Comparison of ENCODE assay signal across 10 cellular contexts in genomic region chr17:38864636-38865398, GRCh38. TPM values are rescaled to one million over a fixed set of nuclear protein-coding genes. Genes with fewer than 3 reads are reported as not detected.
DNase-seq lines count a peak whose midpoint lies in the region; TF ChIP-seq lines count a peak whose summit lies in the region.
"Had no signal": no experiment of that assay in that cellular context is flagged by ENCODE, and none has a peak within 500 bp of the region (broad histone marks: within the 10 kb centered on the region; RNA-seq: fewer than 3 reads in every experiment).

No MANE protein-coding gene starts in this region.

- H3K27ac ChIP-seq in transverse colon (no peak overlapping the region), caudate nucleus (ENCODE audit: low read depth, low read length) (no peak overlapping the region)

- TF ChIP-seq EP300 in transverse colon (IDR thresholded peaks at IDR 0.05; ENCODE audit: low read depth): no peak

- no peaks in the 10 kb centered on the region for H3K9me3 ChIP-seq in transverse colon

- TF ChIP-seq CTCF in AG04449 (IDR thresholded peaks at IDR 0.05; ENCODE audit: insufficient read depth, low read length, missing control alignments): peak; percentile 42
- TF ChIP-seq CTCF in fibroblast of the aortic adventitia (IDR thresholded peaks at IDR 0.05; ENCODE audit: insufficient read depth, low read length): peak; percentile 46
- peak in 2 of 5 experiments; percentile 19 to 20 for TF ChIP-seq CTCF in transverse colon (IDR thresholded peaks at IDR 0.05)

- TF ChIP-seq POLR2A in transverse colon (IDR thresholded peaks at IDR 0.05): no peak

- H3K4me1 ChIP-seq in transverse colon: peaks cover 6 to 17% (median 9%) of the 10 kb centered on the region in 4 donors

- H3K4me3 ChIP-seq in AG04449 (ENCODE audit: low read depth, low read length): no peak overlapping the region
- no peak overlapping the region for H3K4me3 ChIP-seq in fibroblast of the aortic adventitia (ENCODE audit: low read depth, low read length)
- H3K4me3 ChIP-seq in transverse colon: no peak overlapping the region

- CTCF ChIA-PET in AG04449 (lab: Yijun Ruan, JAX): interaction anchor here (1.0 to 3.0 kb wide), 3 partner anchors 10 to 250 kb away, joined by 3 to 16 read pairs (median 4); partner anchors contain the start of gene RPL23

- 59 to 64% methylated on average over 10 to 11 of the region's 11 CpGs for WGBS in transverse colon (ENCODE audit: low coverage in 1 of 2), 2 donors

- DNase-seq in AG04449 (ENCODE audit: low read depth, low spot score) (no peak), HCEC 1CT (peak; percentile 60), SK-N-DZ (ENCODE audit: low spot score) (peak; percentile 66), fibroblast of the aortic adventitia (ENCODE audit: low read depth) (no peak), transverse colon (no peak), caudate nucleus (lab: John Stamatoyannopoulos, UW) (no peak), COR-L47 (lab: John Stamatoyannopoulos, UW) (no peak), DMS114 treated with DMSO at 0.1 percent for 48 hours (lab: John Stamatoyannopoulos, UW; ENCODE audit: unreplicated experiment) (no peak)
- DNase-seq: hippocampal formation, T-helper 9 cell had no signal

- intact Hi-C loops in transverse colon (cut with DNase I; ENCODE audit: low total_unique reads): no loop called here

- H3K27me3 ChIP-seq in transverse colon: no peaks in the 10 kb centered on the region

- POLR2A ChIA-PET in AG04449 (lab: Yijun Ruan, JAX): no interaction called here

- H3K36me3 ChIP-seq in transverse colon: no peaks in the 10 kb centered on the region

- in situ Hi-C loops in transverse colon (cut with MboI; ENCODE audit: low pct_ligation_motif_present in 1 of 4, low pct_unique_long_range_greater_than_20kb in 1 of 4, low sequenced_read_pairs in 3 of 4): loop anchor here in 1 of 4 donors (25.0 kb wide), 1 partner anchor 297 kb away; the partner anchor contains the start of genes ARL5C and PLXDC1

RNA-seq across cellular contexts. Expression of gene LASP1, which starts 5.0 kb away (rescaled TPM):
- 33.0 and 37.4 TPM in 2 replicates for polyA plus RNA-seq in SK-N-DZ (2014; cell fraction: cytosol; rRNA removed)
- 15.7 and 18.3 TPM in 2 replicates for polyA plus RNA-seq in SK-N-DZ (2014; cell fraction: nucleus; rRNA removed)
- total RNA-seq in fibroblast of the aortic adventitia (ENCODE audit: low replicate concordance) (65.6 and 174 TPM in 2 replicates), transverse colon (100 to 1,000 TPM; 117 to 553 (median 307) TPM)

RNA-seq across cellular contexts. Expression of gene RPL23, which starts 11.3 kb away (rescaled TPM):
- 2,846 and 2,901 TPM in 2 replicates for polyA plus RNA-seq in SK-N-DZ (2014; cell fraction: cytosol; rRNA removed)
- polyA plus RNA-seq in SK-N-DZ (2014; cell fraction: nucleus; rRNA removed): 2,361 and 2,387 TPM in 2 replicates
- total RNA-seq in fibroblast of the aortic adventitia (ENCODE audit: low replicate concordance) (638 and 2,401 TPM in 2 replicates), transverse colon (1,000 to 10,000 TPM in 1 of 4 donors, 100 to 1,000 TPM in 3; 386 to 1,109 (median 710) TPM)

RNA-seq across cellular contexts. Expression of gene CWC25, which starts 39.7 kb away (rescaled TPM):
- polyA plus RNA-seq in SK-N-DZ (2014; cell fraction: cytosol; rRNA removed): 8.9 and 12.0 TPM in 2 replicates
- 39.8 and 54.9 TPM in 2 replicates for polyA plus RNA-seq in SK-N-DZ (2014; cell fraction: nucleus; rRNA removed)
- total RNA-seq in fibroblast of the aortic adventitia (ENCODE audit: low replicate concordance) (10.4 and 27.8 TPM in 2 replicates), transverse colon (10 to 100 TPM; 22.1 to 97.3 (median 37.5) TPM)

Comparison
In these comparisons a context has a peak if more than half of its experiments do, and no peak if none do; other contexts are left out.
1. DNase-seq: peak in HCEC 1CT (single experiment) and SK-N-DZ (single experiment); none in AG04449 (single experiment), fibroblast of the aortic adventitia (single experiment), transverse colon (single experiment), caudate nucleus (0 of 61), COR-L47 (single experiment) and DMS114 treated with DMSO at 0.1 percent for 48 hours (single experiment).